ENCODE assay signal across 1 cellular context in the genomic region with DNA sequence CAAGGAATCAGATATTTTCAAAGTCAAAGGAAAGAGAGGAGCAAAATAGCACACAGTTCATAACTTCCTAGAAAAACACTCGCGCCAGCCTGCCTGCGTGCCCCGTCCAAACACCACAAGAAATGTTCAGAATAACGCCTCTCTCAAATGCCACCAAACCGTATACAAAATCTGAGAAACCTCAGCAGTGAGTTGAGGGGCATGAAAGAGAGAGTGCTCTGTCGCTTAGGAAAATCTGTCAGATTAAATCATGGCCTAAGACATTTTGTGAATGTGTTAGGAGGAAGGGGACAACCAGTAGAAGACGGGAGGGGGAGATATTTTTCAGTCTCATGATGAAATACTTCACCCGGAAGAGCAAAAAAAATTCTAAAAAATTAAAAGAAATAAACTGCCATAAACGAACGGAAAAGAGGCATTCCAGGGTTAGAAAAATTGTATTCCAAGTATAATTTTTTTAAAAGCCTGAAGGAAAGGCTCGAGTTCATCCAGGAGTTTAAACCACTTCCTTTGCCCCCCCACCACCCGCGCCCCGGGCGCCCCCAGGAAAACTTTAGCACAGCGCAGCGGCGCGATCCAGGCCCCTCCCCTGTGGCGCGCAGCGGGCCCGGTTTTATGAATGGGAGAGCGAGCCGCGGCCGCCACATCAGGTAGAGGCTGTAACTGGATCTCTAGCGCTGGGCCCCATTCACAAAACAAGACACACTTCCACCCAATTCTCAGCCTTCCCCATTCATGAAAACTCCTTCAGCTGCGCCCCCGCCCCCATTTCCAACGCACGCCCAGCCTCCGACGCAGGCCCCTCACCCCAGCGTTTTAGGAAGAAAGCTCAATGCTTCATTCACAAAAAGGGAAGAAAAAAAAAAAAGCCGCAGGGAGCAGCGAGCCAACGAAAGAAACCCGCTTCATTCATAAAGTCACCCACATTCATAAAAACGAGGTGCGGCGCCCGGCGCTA.
TF ChIP-seq lines count a peak whose summit lies in the region.

No MANE protein-coding gene starts in this region.

TF ChIP-seq in K562, 482 proteins besides CTCF, POLR2A, EP300 and RAD21 (continued from another document and continues in another):
- TF ChIP-seq, protein P1, sequence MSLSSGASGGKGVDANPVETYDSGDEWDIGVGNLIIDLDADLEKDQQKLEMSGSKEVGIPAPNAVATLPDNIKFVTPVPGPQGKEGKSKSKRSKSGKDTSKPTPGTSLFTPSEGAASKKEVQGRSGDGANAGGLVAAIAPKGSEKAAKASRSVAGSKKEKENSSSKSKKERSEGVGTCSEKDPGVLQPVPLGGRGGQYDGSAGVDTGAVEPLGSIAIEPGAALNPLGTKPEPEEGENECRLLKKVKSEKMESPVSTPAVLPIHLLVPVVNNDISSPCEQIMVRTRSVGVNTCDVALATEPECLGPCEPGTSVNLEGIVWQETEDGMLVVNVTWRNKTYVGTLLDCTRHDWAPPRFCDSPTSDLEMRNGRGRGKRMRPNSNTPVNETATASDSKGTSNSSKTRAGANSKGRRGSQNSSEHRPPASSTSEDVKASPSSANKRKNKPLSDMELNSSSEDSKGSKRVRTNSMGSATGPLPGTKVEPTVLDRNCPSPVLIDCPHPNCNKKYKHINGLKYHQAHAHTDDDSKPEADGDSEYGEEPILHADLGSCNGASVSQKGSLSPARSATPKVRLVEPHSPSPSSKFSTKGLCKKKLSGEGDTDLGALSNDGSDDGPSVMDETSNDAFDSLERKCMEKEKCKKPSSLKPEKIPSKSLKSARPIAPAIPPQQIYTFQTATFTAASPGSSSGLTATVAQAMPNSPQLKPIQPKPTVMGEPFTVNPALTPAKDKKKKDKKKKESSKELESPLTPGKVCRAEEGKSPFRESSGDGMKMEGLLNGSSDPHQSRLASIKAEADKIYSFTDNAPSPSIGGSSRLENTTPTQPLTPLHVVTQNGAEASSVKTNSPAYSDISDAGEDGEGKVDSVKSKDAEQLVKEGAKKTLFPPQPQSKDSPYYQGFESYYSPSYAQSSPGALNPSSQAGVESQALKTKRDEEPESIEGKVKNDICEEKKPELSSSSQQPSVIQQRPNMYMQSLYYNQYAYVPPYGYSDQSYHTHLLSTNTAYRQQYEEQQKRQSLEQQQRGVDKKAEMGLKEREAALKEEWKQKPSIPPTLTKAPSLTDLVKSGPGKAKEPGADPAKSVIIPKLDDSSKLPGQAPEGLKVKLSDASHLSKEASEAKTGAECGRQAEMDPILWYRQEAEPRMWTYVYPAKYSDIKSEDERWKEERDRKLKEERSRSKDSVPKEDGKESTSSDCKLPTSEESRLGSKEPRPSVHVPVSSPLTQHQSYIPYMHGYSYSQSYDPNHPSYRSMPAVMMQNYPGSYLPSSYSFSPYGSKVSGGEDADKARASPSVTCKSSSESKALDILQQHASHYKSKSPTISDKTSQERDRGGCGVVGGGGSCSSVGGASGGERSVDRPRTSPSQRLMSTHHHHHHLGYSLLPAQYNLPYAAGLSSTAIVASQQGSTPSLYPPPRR (CRISPR knock-in tag; IDR thresholded peaks at IDR 0.05; ENCODE audit: borderline replicate concordance) = no peak
- TF ChIP-seq TAF15 (IDR thresholded peaks at IDR 0.05; ENCODE audit: low read depth, low read length) (no peak), BRD4 (IDR thresholded peaks at IDR 0.05) (no peak), ADNP (tag; IDR thresholded peaks at IDR 0.05) (no peak), HDAC2 (IDR thresholded peaks at IDR 0.05) (no peak), NR2F6 (CRISPR knock-in tag; IDR thresholded peaks at IDR 0.05) (no peak), PHB2 (IDR thresholded peaks at IDR 0.05; ENCODE audit: low read depth) (no peak), ZNF586 (CRISPR knock-in tag; conservative IDR thresholded peaks at IDR 0.05) (no peak), XRCC5 (IDR thresholded peaks at IDR 0.05; ENCODE audit: low read depth, low read length) (no peak), KDM2B (CRISPR knock-in tag; IDR thresholded peaks at IDR 0.05) (peak; percentile 87; the same call in 1 of the 2 replicates), CBX8 (IDR thresholded peaks at IDR 0.05; ENCODE audit: borderline replicate concordance, extremely low read depth, low read depth, low read length, poor library complexity, severe bottlenecking) (no peak), MIER1 (IDR thresholded peaks at IDR 0.05; ENCODE audit: low read depth) (no peak), MEF2A (IDR thresholded peaks at IDR 0.05; ENCODE audit: control insufficient read depth, low read depth, low read length) (no peak), RBBP5 (IDR thresholded peaks at IDR 0.05; ENCODE audit: borderline replicate concordance, insufficient read depth, low read length, poor library complexity, severe bottlenecking) (no peak), NONO (IDR thresholded peaks at IDR 0.05; ENCODE audit: low read depth in 2 of 2, low read length in 1 of 2) (no peak), ZKSCAN8 (CRISPR knock-in tag; IDR thresholded peaks at IDR 0.05) (no peak), SAFB2 (IDR thresholded peaks at IDR 0.05; ENCODE audit: borderline replicate concordance, low read depth, low read length, severe bottlenecking) (no peak), ELF2 (CRISPR knock-in tag; IDR thresholded peaks at IDR 0.05) (no peak), TCFL5 (CRISPR knock-in tag; conservative IDR thresholded peaks at IDR 0.05) (no peak), RBM17 (IDR thresholded peaks at IDR 0.05; ENCODE audit: borderline replicate concordance, low read depth, low read length) (no peak), ZBTB7A (IDR thresholded peaks at IDR 0.05; ENCODE audit: borderline replicate concordance, control insufficient read depth, low read depth, low read length) (peak; percentile 79; the same call in 1 of the 2 replicates), ZNF239 (CRISPR knock-in tag; IDR thresholded peaks at IDR 0.05) (no peak), KLF13 (tag; IDR thresholded peaks at IDR 0.05; ENCODE audit: borderline replicate concordance, low read depth) (no peak), MAZ (CRISPR knock-in tag; conservative IDR thresholded peaks at IDR 0.05 in 1 of 2, IDR thresholded peaks at IDR 0.05 in 1 of 2) (peak; percentile 10 to 61; a peak in 2 of 4 replicates), DDX20 (tag; IDR thresholded peaks at IDR 0.05; ENCODE audit: low read depth) (no peak), KLF1 (tag; IDR thresholded peaks at IDR 0.05) (no peak), ATF7 (IDR thresholded peaks at IDR 0.05) (peak; percentile 48; the same call in 1 of the 2 replicates), HNRNPLL (IDR thresholded peaks at IDR 0.05; ENCODE audit: low read depth, low read length, poor library complexity, severe bottlenecking) (peak; percentile 61), MXI1 (IDR thresholded peaks at IDR 0.05; ENCODE audit: low read depth, low read length) (no peak), RFX7 (CRISPR knock-in tag; IDR thresholded peaks at IDR 0.05) (no peak), HCFC1 (IDR thresholded peaks at IDR 0.05; ENCODE audit: low read depth, low read length) (no peak), ZNF124 (CRISPR knock-in tag; IDR thresholded peaks at IDR 0.05) (no peak), ZNF3 (CRISPR knock-in tag; IDR thresholded peaks at IDR 0.05) (no peak), FOXA1 (IDR thresholded peaks at IDR 0.05; ENCODE audit: borderline replicate concordance) (no peak), SMC3 (conservative IDR thresholded peaks at IDR 0.05; ENCODE audit: insufficient read depth, low read depth, low read length) (no peak), EP400 (IDR thresholded peaks at IDR 0.05) (peak; percentile 14; the same call in 1 of the 2 replicates), FOXP1 (CRISPR knock-in tag; IDR thresholded peaks at IDR 0.05) (no peak), SIRT6 (IDR thresholded peaks at IDR 0.05; ENCODE audit: low read depth, low read length) (no peak), NR1H2 (CRISPR knock-in tag; IDR thresholded peaks at IDR 0.05) (no peak), NFIC (IDR thresholded peaks at IDR 0.05) (no peak)
- TF ChIP-seq, protein P2, sequence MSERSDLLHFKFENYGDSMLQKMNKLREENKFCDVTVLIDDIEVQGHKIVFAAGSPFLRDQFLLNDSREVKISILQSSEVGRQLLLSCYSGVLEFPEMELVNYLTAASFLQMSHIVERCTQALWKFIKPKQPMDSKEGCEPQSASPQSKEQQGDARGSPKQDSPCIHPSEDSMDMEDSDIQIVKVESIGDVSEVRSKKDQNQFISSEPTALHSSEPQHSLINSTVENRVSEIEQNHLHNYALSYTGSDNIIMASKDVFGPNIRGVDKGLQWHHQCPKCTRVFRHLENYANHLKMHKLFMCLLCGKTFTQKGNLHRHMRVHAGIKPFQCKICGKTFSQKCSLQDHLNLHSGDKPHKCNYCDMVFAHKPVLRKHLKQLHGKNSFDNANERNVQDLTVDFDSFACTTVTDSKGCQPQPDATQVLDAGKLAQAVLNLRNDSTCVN (CRISPR knock-in tag; IDR thresholded peaks at IDR 0.05) = no peak
- TF ChIP-seq, protein P3, sequence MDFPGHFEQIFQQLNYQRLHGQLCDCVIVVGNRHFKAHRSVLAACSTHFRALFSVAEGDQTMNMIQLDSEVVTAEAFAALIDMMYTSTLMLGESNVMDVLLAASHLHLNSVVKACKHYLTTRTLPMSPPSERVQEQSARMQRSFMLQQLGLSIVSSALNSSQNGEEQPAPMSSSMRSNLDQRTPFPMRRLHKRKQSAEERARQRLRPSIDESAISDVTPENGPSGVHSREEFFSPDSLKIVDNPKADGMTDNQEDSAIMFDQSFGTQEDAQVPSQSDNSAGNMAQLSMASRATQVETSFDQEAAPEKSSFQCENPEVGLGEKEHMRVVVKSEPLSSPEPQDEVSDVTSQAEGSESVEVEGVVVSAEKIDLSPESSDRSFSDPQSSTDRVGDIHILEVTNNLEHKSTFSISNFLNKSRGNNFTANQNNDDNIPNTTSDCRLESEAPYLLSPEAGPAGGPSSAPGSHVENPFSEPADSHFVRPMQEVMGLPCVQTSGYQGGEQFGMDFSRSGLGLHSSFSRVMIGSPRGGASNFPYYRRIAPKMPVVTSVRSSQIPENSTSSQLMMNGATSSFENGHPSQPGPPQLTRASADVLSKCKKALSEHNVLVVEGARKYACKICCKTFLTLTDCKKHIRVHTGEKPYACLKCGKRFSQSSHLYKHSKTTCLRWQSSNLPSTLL (IDR thresholded peaks at IDR 0.05) = no peak
- TF ChIP-seq, protein P4, sequence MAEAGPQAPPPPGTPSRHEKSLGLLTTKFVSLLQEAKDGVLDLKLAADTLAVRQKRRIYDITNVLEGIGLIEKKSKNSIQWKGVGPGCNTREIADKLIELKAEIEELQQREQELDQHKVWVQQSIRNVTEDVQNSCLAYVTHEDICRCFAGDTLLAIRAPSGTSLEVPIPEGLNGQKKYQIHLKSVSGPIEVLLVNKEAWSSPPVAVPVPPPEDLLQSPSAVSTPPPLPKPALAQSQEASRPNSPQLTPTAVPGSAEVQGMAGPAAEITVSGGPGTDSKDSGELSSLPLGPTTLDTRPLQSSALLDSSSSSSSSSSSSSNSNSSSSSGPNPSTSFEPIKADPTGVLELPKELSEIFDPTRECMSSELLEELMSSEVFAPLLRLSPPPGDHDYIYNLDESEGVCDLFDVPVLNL (CRISPR knock-in tag; IDR thresholded peaks at IDR 0.05; ENCODE audit: low read depth) = no peak
- TF ChIP-seq, protein P5, sequence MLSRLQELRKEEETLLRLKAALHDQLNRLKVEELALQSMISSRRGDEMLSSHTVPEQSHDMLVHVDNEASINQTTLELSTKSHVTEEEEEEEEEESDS (CRISPR knock-in tag; IDR thresholded peaks at IDR 0.05) = no peak
- TF ChIP-seq, protein P6, sequence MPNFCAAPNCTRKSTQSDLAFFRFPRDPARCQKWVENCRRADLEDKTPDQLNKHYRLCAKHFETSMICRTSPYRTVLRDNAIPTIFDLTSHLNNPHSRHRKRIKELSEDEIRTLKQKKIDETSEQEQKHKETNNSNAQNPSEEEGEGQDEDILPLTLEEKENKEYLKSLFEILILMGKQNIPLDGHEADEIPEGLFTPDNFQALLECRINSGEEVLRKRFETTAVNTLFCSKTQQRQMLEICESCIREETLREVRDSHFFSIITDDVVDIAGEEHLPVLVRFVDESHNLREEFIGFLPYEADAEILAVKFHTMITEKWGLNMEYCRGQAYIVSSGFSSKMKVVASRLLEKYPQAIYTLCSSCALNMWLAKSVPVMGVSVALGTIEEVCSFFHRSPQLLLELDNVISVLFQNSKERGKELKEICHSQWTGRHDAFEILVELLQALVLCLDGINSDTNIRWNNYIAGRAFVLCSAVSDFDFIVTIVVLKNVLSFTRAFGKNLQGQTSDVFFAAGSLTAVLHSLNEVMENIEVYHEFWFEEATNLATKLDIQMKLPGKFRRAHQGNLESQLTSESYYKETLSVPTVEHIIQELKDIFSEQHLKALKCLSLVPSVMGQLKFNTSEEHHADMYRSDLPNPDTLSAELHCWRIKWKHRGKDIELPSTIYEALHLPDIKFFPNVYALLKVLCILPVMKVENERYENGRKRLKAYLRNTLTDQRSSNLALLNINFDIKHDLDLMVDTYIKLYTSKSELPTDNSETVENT (CRISPR knock-in tag; IDR thresholded peaks at IDR 0.05) = no peak
- TF ChIP-seq, protein P7, sequence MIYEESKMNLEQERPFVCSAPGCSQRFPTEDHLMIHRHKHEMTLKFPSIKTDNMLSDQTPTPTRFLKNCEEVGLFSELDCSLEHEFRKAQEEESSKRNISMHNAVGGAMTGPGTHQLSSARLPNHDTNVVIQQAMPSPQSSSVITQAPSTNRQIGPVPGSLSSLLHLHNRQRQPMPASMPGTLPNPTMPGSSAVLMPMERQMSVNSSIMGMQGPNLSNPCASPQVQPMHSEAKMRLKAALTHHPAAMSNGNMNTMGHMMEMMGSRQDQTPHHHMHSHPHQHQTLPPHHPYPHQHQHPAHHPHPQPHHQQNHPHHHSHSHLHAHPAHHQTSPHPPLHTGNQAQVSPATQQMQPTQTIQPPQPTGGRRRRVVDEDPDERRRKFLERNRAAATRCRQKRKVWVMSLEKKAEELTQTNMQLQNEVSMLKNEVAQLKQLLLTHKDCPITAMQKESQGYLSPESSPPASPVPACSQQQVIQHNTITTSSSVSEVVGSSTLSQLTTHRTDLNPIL (CRISPR knock-in tag; IDR thresholded peaks at IDR 0.05) = no peak
- TF ChIP-seq, protein P8, sequence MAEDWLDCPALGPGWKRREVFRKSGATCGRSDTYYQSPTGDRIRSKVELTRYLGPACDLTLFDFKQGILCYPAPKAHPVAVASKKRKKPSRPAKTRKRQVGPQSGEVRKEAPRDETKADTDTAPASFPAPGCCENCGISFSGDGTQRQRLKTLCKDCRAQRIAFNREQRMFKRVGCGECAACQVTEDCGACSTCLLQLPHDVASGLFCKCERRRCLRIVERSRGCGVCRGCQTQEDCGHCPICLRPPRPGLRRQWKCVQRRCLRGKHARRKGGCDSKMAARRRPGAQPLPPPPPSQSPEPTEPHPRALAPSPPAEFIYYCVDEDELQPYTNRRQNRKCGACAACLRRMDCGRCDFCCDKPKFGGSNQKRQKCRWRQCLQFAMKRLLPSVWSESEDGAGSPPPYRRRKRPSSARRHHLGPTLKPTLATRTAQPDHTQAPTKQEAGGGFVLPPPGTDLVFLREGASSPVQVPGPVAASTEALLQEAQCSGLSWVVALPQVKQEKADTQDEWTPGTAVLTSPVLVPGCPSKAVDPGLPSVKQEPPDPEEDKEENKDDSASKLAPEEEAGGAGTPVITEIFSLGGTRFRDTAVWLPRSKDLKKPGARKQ (CRISPR knock-in tag; IDR thresholded peaks at IDR 0.05) = no peak
- TF ChIP-seq, protein P9, sequence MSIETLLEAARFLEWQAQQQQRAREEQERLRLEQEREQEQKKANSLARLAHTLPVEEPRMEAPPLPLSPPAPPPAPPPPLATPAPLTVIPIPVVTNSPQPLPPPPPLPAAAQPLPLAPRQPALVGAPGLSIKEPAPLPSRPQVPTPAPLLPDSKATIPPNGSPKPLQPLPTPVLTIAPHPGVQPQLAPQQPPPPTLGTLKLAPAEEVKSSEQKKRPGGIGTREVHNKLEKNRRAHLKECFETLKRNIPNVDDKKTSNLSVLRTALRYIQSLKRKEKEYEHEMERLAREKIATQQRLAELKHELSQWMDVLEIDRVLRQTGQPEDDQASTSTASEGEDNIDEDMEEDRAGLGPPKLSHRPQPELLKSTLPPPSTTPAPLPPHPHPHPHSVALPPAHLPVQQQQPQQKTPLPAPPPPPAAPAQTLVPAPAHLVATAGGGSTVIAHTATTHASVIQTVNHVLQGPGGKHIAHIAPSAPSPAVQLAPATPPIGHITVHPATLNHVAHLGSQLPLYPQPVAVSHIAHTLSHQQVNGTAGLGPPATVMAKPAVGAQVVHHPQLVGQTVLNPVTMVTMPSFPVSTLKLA (conservative IDR thresholded peaks at IDR 0.05) = 0 out of 4 replicates have a peak, but pooled peaks of 1 of the 2 experiments have one; percentile 17
